In the genomic region with DNA sequence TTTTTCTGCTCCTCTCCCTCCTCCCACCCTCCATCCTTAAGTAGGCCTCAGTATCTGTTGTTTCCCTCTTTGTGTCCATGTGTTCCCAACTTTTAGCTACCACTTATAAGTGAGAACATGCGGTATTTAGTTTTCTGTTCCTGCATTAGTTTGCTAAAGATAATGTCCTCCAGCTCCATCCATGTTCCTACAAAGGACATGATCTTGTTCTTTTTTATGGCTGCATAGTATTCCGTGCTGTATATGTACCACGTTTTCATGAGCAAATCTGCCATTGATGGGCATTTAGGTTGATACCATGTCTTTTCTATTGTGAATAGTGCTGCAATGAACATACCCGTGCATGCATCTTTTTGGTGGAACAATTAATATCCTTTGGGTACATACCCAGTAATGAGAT, we compare ENCODE assay signal across 8 cellular contexts. TPM values are rescaled to one million over a fixed set of nuclear protein-coding genes. Genes with fewer than 3 reads are reported as not detected.
"Had no signal": no experiment of that assay in that cellular context is flagged by ENCODE, and none has a peak within 500 bp of the region (broad histone marks: within the 10 kb centered on the region; RNA-seq: fewer than 3 reads in every experiment).

No MANE protein-coding gene starts in this region.

RNA-seq across cellular contexts. Expression of gene HPGDS, which starts 59.8 kb away (rescaled TPM):
- total RNA-seq: activated B cell treated with CpG ODN at 0.5 μM for 24 hours; activated CD4-positive, alpha-beta T cell treated with anti-CD3 and anti-CD28 coated beads for 36 hours; activated CD4-positive, alpha-beta T cell treated with anti-CD3 and anti-CD28 coated beads, Interleukin-2, amount 10 ng/mL, durations not matched to agents 24 days and 14 days; activated CD8-positive, alpha-beta memory T cell treated with anti-CD3 and anti-CD28 coated beads for 36 hours; activated CD8-positive, alpha-beta T cell treated with anti-CD3 and anti-CD28 coated beads for 36 hours; activated CD8-positive, alpha-beta T cell treated with anti-CD3 and anti-CD28 coated beads, Interleukin-2, amount 10 ng/mL, durations not matched to agents 7 days and 5 days; T-helper 1 cell treated with Interleukin-12 subunit alpha and Interleukin-12 subunit beta and Interleukin-4 antibody, amounts not matched to agents 30 ng/mL and 1 ng/mL, for 36 hours; WTC11 had no signal
